In the genomic region with DNA sequence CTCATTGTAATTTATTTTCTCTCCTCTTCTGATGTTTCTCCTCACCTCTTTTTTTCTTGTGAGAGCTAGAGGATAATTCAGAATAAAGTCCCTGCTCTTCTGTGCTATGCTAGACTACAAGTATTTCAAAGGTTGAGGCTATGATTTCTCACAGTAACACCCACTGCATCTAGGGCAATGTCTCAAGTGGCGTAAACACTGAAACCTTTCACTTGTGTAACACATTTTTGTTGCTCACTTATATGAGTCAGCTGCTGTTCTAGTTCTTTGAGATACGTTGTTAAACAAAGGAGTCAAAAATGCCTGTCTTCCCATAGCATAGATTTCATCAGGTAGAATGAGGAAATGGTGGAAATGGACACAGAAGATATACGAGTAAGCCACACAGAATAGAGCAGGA, we compare ENCODE assay signal across 8 cellular contexts.
DNase-seq lines count a peak whose midpoint lies in the region; ATAC-seq lines count a peak whose summit lies in the region.
"Had no signal": no experiment of that assay in that cellular context is flagged by ENCODE, and none has a peak within 500 bp of the region (broad histone marks: within the 10 kb centered on the region; RNA-seq: fewer than 3 reads in every experiment).

No MANE protein-coding gene starts in this region.

- H3K27ac ChIP-seq in skin epidermis, result peak overlapping the region in 12 of 21 experiments; percentile 24 to 70 (median 57)

- H3K36me3 ChIP-seq in adipocyte (ENCODE audit: control insufficient read depth, insufficient read depth, low read length, severe bottlenecking), result no peaks in the 10 kb centered on the region

- H3K4me3 ChIP-seq in adipocyte (ENCODE audit: low read length) (peak overlapping the region; percentile 35), skin epidermis (no peak overlapping the region)

- H3K9me3 Mint-ChIP-seq in T-helper 2 cell treated with Interferon-gamma antibody and Interleukin-4, amounts not matched to agents 5 μg/mL and 100 μg/mL, for 36 hours, result no peaks in the 10 kb centered on the region

- ATAC-seq in GM18909 (IDR thresholded peaks at IDR 0.05; ENCODE audit: poor library complexity, unreplicated experiment), result peak; percentile 55
- peak; percentile 54 for ATAC-seq in HG02759 (IDR thresholded peaks at IDR 0.05; ENCODE audit: unreplicated experiment)

- H3K4me3 Mint-ChIP-seq in T-helper 2 cell treated with Interferon-gamma antibody and Interleukin-4, amounts not matched to agents 5 μg/mL and 100 μg/mL, for 36 hours, result no peak overlapping the region

- peaks cover 37% of the 10 kb centered on the region for H3K4me1 Mint-ChIP-seq in T-helper 2 cell treated with Interferon-gamma antibody and Interleukin-4, amounts not matched to agents 5 μg/mL and 100 μg/mL, for 36 hours (ENCODE audit: low read depth)

- H3K27me3 ChIP-seq in adipocyte (replicated peaks; ENCODE audit: control insufficient read depth, insufficient read depth, low read length), result no peaks in the 10 kb centered on the region

- peaks cover 37% of the 10 kb centered on the region for H3K4me1 ChIP-seq in adipocyte (ENCODE audit: control insufficient read depth, insufficient read depth, low read length)

- no peak overlapping the region for H3K27ac Mint-ChIP-seq in T-helper 2 cell treated with Interferon-gamma antibody and Interleukin-4, amounts not matched to agents 5 μg/mL and 100 μg/mL, for 36 hours

- peaks cover 4% of the 10 kb centered on the region for H3K27me3 Mint-ChIP-seq in T-helper 2 cell treated with Interferon-gamma antibody and Interleukin-4, amounts not matched to agents 5 μg/mL and 100 μg/mL, for 36 hours (ENCODE audit: low read depth)

- DNase-seq in adipocyte (ENCODE audit: low read depth), result peak; percentile 63
- DNase-seq in anterior cingulate cortex (lab: John Stamatoyannopoulos, UW), result no peak
- DNase-seq in T-helper 2 cell treated with Interferon-gamma antibody and Interleukin-4, amounts not matched to agents 5 μg/mL and 100 μg/mL, for 36 hours (ENCODE audit: low spot score), result no peak
- no peak for DNase-seq in iPS-NIHi11 (ENCODE audit: low spot score)
- DNase-seq: cerebellar nuclear complex had no signal

- no peaks in the 10 kb centered on the region for H3K9me3 ChIP-seq in adipocyte (ENCODE audit: control insufficient read depth, low read length)

- no peaks in the 10 kb centered on the region for H3K36me3 Mint-ChIP-seq in T-helper 2 cell treated with Interferon-gamma antibody and Interleukin-4, amounts not matched to agents 5 μg/mL and 100 μg/mL, for 36 hours (ENCODE audit: low read depth)

- peak overlapping the region; percentile 57 for H3K9ac ChIP-seq in adipocyte (ENCODE audit: low read length)
